ENCODE assay signal across 9 cellular contexts in genomic region chr4:103429283-103429682, GRCh38.
DNase-seq lines count a peak whose midpoint lies in the region; ATAC-seq and TF ChIP-seq lines count a peak whose summit lies in the region.
"Had no signal": no experiment of that assay in that cellular context is flagged by ENCODE, and none has a peak within 500 bp of the region (broad histone marks: within the 10 kb centered on the region; RNA-seq: fewer than 3 reads in every experiment).

No MANE protein-coding gene starts in this region.

- peak; percentile 57 for TF ChIP-seq CTCF in GM12872 (IDR thresholded peaks at IDR 0.05; ENCODE audit: insufficient read depth, low read depth, low read length)
- no peak for TF ChIP-seq CTCF in chondrocyte (IDR thresholded peaks at IDR 0.05)
- TF ChIP-seq CTCF in upper lobe of right lung (IDR thresholded peaks at IDR 0.05), result no peak
- TF ChIP-seq CTCF in ovary (IDR thresholded peaks at IDR 0.05), result no peak

- no peak for TF ChIP-seq POLR2A in ovary (IDR thresholded peaks at IDR 0.05)

- peaks cover 18% of the 10 kb centered on the region for H3K27me3 Mint-ChIP-seq in chondrocyte (ENCODE audit: low read depth)

- H3K27ac ChIP-seq in upper lobe of right lung, result no peak overlapping the region
- H3K27ac ChIP-seq in ovary, result no peak overlapping the region

- H3K4me3 ChIP-seq in upper lobe of right lung, result no peak overlapping the region
- no peak overlapping the region for H3K4me3 ChIP-seq in ovary

- intact Hi-C loops in upper lobe of right lung (cut with DNase I) (no loop called here), ovary (cut with DNase I) (no loop called here)

- H3K4me3 Mint-ChIP-seq in chondrocyte (ENCODE audit: unreplicated experiment), result no peak overlapping the region

- H3K4me1 Mint-ChIP-seq in chondrocyte (ENCODE audit: low read depth), result no peaks in the 10 kb centered on the region

- H3K4me1 ChIP-seq in upper lobe of right lung, result no peaks in the 10 kb centered on the region
- H3K4me1 ChIP-seq in ovary (ENCODE audit: insufficient read depth), result no peaks in the 10 kb centered on the region

- no peaks in the 10 kb centered on the region for H3K9me3 ChIP-seq in upper lobe of right lung
- H3K9me3 ChIP-seq in ovary, result no peaks in the 10 kb centered on the region

- WGBS in ovary, 3 donors, result 22 to 26% (median 22%) methylated on average over 7 of the region's 7 CpGs

- peak; percentile 28 for DNase-seq in chondrocyte (ENCODE audit: low spot score)
- DNase-seq in upper lobe of right lung, result no peak
- DNase-seq in DMS79 treated with DMSO at 0.1 percent for 48 hours (lab: John Stamatoyannopoulos, UW), result no peak
- DNase-seq in kidney tubule cell (ENCODE audit: low spot score), result no peak
- DNase-seq in ovary, result no peak
- DNase-seq: NCI-H1930 had no signal

- H3K27ac Mint-ChIP-seq in chondrocyte (ENCODE audit: unreplicated experiment), result no peak overlapping the region

- no peak for TF ChIP-seq EP300 in ovary (IDR thresholded peaks at IDR 0.05)

- H3K36me3 ChIP-seq in upper lobe of right lung, result no peaks in the 10 kb centered on the region
- H3K36me3 ChIP-seq in ovary, result no peaks in the 10 kb centered on the region

- H3K9me3 Mint-ChIP-seq in chondrocyte (ENCODE audit: low read depth), result no peaks in the 10 kb centered on the region

- no peaks in the 10 kb centered on the region for H3K36me3 Mint-ChIP-seq in chondrocyte (ENCODE audit: low read depth)

- H3K27me3 ChIP-seq in upper lobe of right lung (no peaks in the 10 kb centered on the region), ovary (no peaks in the 10 kb centered on the region)

- peak; percentile 71 for ATAC-seq in GM19372 (IDR thresholded peaks at IDR 0.05; ENCODE audit: low read depth, unreplicated experiment)
- peak; percentile 70 for ATAC-seq in HG03066 (IDR thresholded peaks at IDR 0.05; ENCODE audit: low read depth, unreplicated experiment)
- no peak for ATAC-seq in upper lobe of right lung
